Comparison of ENCODE assay signal across 11 cellular contexts in genomic region chr3:14204605-14205284, GRCh38. TPM values are rescaled to one million over a fixed set of nuclear protein-coding genes. Genes with fewer than 3 reads are reported as not detected.
DNase-seq lines count a peak whose midpoint lies in the region; TF ChIP-seq lines count a peak whose summit lies in the region.
"Had no signal": no experiment of that assay in that cellular context is flagged by ENCODE, and none has a peak within 500 bp of the region (broad histone marks: within the 10 kb centered on the region; RNA-seq: fewer than 3 reads in every experiment).

No MANE protein-coding gene starts in this region.

- H3K4me1 ChIP-seq in adipocyte (ENCODE audit: control insufficient read depth, insufficient read depth, low read length) (peaks cover 59% of the 10 kb centered on the region), stomach (peaks cover 13 to 55% (median 22%) of the 10 kb centered on the region in 4 donors)

- H3K4me3 ChIP-seq in adipocyte (ENCODE audit: low read length) (peak overlapping the region; percentile 35), stomach (no peak overlapping the region)

- H3K27me3 ChIP-seq in adipocyte (replicated peaks; ENCODE audit: control insufficient read depth, insufficient read depth, low read length) (no peaks in the 10 kb centered on the region), stomach (no peaks in the 10 kb centered on the region)

- H3K36me3 ChIP-seq in adipocyte (ENCODE audit: control insufficient read depth, insufficient read depth, low read length, severe bottlenecking) (no peaks in the 10 kb centered on the region), stomach (peaks cover 0 to 6% (median under 1%) of the 10 kb centered on the region in 4 donors)

- intact Hi-C loops in stomach (cut with DNase I; ENCODE audit: low total_unique reads) = loop anchor here (5.0 to 10.0 kb wide), 2 partner anchors 50 to 263 kb away; no protein-coding TSS in a partner anchor

- no peak for TF ChIP-seq EP300 in stomach (IDR thresholded peaks at IDR 0.05)

- no peak for TF ChIP-seq CTCF in stomach (IDR thresholded peaks at IDR 0.05)

- peak overlapping the region in 2 of 5 donors; percentile 64 to 76 for H3K27ac ChIP-seq in stomach

- H3K9me3 ChIP-seq in adipocyte (ENCODE audit: control insufficient read depth, low read length) (no peaks in the 10 kb centered on the region), stomach (no peaks in the 10 kb centered on the region)

- H3K9ac ChIP-seq in adipocyte (ENCODE audit: low read length) = peak overlapping the region; percentile 30

- 45 to 56% (median 51%) methylated on average over 10 of the region's 10 CpGs for whole genome bisulfite sequencing in stomach, 5 donors

- no peak for TF ChIP-seq POLR2A in stomach (IDR thresholded peaks at IDR 0.05)

- DNase-seq in LHCN-M2 (ENCODE audit: low read depth) (peak; percentile 14), adipocyte (ENCODE audit: low read depth) (peak; percentile 86), iris pigment epithelial cell (ENCODE audit: low read depth) (peak; percentile 78), stromal cell of bone marrow (ENCODE audit: low read depth) (peak; percentile 35), DMS 273 treated with DMSO at 0.1 percent for 48 hours (lab: John Stamatoyannopoulos, UW) (no peak), stomach (no peak), DMS153 treated with DMSO at 0.1 percent for 48 hours (lab: John Stamatoyannopoulos, UW; ENCODE audit: unreplicated experiment) (no peak), LoVo (ENCODE audit: low spot score) (no peak)
- DNase-seq: activated CD8-positive, alpha-beta memory T cell treated with anti-CD3 and anti-CD28 coated beads, Interleukin-2, amount 50 U/mL, for 48 hours; cerebellar nuclear complex; T-cell had no signal

RNA-seq across cellular contexts. Expression of gene LSM3, which starts 26.1 kb away (rescaled TPM):
- 22.7 and 22.8 TPM in 2 replicates for total RNA-seq in LHCN-M2 (2014; rRNA removed)
- polyA plus RNA-seq in LHCN-M2 (2012) = 19.3 TPM
- total RNA-seq in stomach = 10 to 100 TPM in 1 of 5 donors, 1 to 10 TPM in 4; 2.2 to 14.1 (median 6.1) TPM
- polyA plus RNA-seq in stomach = 10 to 100 TPM; 13.8 to 15.0 (median 14.2) TPM

RNA-seq across cellular contexts. Expression of gene XPC, which starts 26.3 kb away (rescaled TPM):
- total RNA-seq in LHCN-M2 (2014; rRNA removed) = 43.4 and 45.2 TPM in 2 replicates
- polyA plus RNA-seq in LHCN-M2 (2012) = 19.2 TPM
- total RNA-seq in stomach = 10 to 100 TPM; 34.0 to 51.0 (median 41.4) TPM
- 10 to 100 TPM in 2 of 3 donors, 1 to 10 TPM in 1; 8.8 to 15.3 (median 13.7) TPM for polyA plus RNA-seq in stomach

Comparison
In these comparisons a context has a peak if more than half of its experiments do, and no peak if none do; other contexts are left out.
1. DNase-seq: peak in LHCN-M2 (single experiment), adipocyte (single experiment), iris pigment epithelial cell (single experiment) and stromal cell of bone marrow (single experiment); none in DMS 273 treated with DMSO at 0.1 percent for 48 hours (single experiment), stomach (single experiment), DMS153 treated with DMSO at 0.1 percent for 48 hours (single experiment) and LoVo (single experiment).